Comparison of ENCODE assay signal across 35 cellular contexts in the genomic region with DNA sequence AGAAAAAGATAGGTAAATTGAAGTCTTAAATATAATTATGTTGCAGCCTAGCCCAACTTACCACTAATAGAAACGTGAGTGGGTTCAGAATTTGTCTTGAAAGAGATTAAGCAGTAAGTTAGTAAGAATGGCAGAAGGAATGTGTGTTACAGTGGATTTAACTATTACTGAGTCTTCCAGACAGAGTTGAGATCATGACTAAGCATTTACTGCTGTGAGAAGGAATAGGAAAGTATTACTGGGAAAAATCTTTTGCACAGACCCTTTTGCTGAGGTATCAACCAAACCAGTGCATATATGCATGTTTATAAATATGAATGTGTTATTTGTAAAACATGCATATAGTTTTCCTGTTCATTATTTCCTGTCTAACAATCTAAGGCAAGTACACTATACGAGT.
DNase-seq lines count a peak whose midpoint lies in the region; ATAC-seq and TF ChIP-seq lines count a peak whose summit lies in the region.
"Had no signal": no experiment of that assay in that cellular context is flagged by ENCODE, and none has a peak within 500 bp of the region (broad histone marks: within the 10 kb centered on the region; RNA-seq: fewer than 3 reads in every experiment).

No MANE protein-coding gene starts in this region.

- H3K9me3 Mint-ChIP-seq in activated T-helper 1 cell treated with anti-CD3 and anti-CD28 coated beads, Interleukin-12 subunit alpha, Interleukin-12 subunit beta, Interleukin-2, Interleukin-4 antibody, amounts not matched to agents 30 ng/mL and 10 ng/mL and 1 ng/mL, durations not matched to agents 14 hours and 24 hours and 36 hours = peaks cover 5% of the 10 kb centered on the region
- peaks cover 3% of the 10 kb centered on the region for H3K9me3 Mint-ChIP-seq in activated naive CD8-positive, alpha-beta T cell treated with anti-CD3 and anti-CD28 coated beads for 36 hours
- H3K9me3 Mint-ChIP-seq: activated CD4-positive, alpha-beta T cell treated with anti-CD3 and anti-CD28 coated beads, Interleukin-2, amount 10 ng/mL, durations not matched to agents 7 days and 5 days had no signal

- 56% methylated on average over 2 of the region's 2 CpGs for WGBS in hepatocyte (ENCODE audit: low lambda C conversion rate, missing lambda C conversion rate)

- H3K9me2 ChIP-seq in hepatocyte (replicated peaks; ENCODE audit: insufficient read depth) = no peaks in the 10 kb centered on the region

- no peaks in the 10 kb centered on the region for H3K27me3 ChIP-seq in hepatocyte
- H3K27me3 ChIP-seq: BLaER1, pancreas had no signal

- H3K79me2 ChIP-seq in hepatocyte = no peaks in the 10 kb centered on the region

- no peak for ATAC-seq in sciatic nerve
- ATAC-seq: activated CD8-positive, alpha-beta memory T cell treated with anti-CD3 and anti-CD28 coated beads, Interleukin-2, amount 10 ng/mL, durations not matched to agents 7 days and 5 days; HCT116; Panc1; pancreas; right cardiac atrium; stimulated activated memory B cell treated with anti-CD40 and anti-IgM and Interleukin-4, amounts not matched to agents 10 μg/mL and 1 μg/mL and 100 μg/mL, for 72 hours; WTC11 had no signal

- TF ChIP-seq CTCF in AG10803 (conservative IDR thresholded peaks at IDR 0.05; ENCODE audit: low read length) = no peak
- TF ChIP-seq CTCF in hepatocyte (IDR thresholded peaks at IDR 0.05; ENCODE audit: poor library complexity) = no peak

- no peaks in the 10 kb centered on the region for H4K20me1 ChIP-seq in hepatocyte (ENCODE audit: insufficient read depth, poor library complexity, severe bottlenecking)
- H4K20me1 ChIP-seq: BLaER1 had no signal

- H3K36me3 Mint-ChIP-seq in activated T-helper 1 cell treated with anti-CD3 and anti-CD28 coated beads, Interleukin-12 subunit alpha, Interleukin-12 subunit beta, Interleukin-2, Interleukin-4 antibody, amounts not matched to agents 30 ng/mL and 10 ng/mL and 1 ng/mL, durations not matched to agents 14 hours and 24 hours and 36 hours (ENCODE audit: low read depth) = no peaks in the 10 kb centered on the region
- no peaks in the 10 kb centered on the region for H3K36me3 Mint-ChIP-seq in activated naive CD8-positive, alpha-beta T cell treated with anti-CD3 and anti-CD28 coated beads for 36 hours
- H3K36me3 Mint-ChIP-seq: activated CD8-positive, alpha-beta memory T cell treated with anti-CD3 and anti-CD28 coated beads, Interleukin-2, amount 10 ng/mL, durations not matched to agents 7 days and 5 days; stimulated activated memory B cell treated with anti-CD40 and anti-IgM and Interleukin-4, amounts not matched to agents 10 μg/mL and 1 μg/mL and 100 μg/mL, for 72 hours; type B pancreatic cell had no signal

- peak overlapping the region; percentile 61 for H3K27ac ChIP-seq in hepatocyte
- H3K27ac ChIP-seq: BLaER1, pancreas had no signal

- H2AFZ ChIP-seq in hepatocyte = no peak overlapping the region

- peak overlapping the region; percentile 28 for H3K4me2 ChIP-seq in hepatocyte
- H3K4me2 ChIP-seq: BLaER1 had no signal

- H3K9me3 ChIP-seq in hepatocyte (ENCODE audit: low read depth) = no peaks in the 10 kb centered on the region
- H3K9me3 ChIP-seq: BLaER1, pancreas had no signal

- peaks cover 2% of the 10 kb centered on the region for H3K27me3 Mint-ChIP-seq in activated T-helper 1 cell treated with anti-CD3 and anti-CD28 coated beads, Interleukin-12 subunit alpha, Interleukin-12 subunit beta, Interleukin-2, Interleukin-4 antibody, amounts not matched to agents 30 ng/mL and 10 ng/mL and 1 ng/mL, durations not matched to agents 14 hours and 24 hours and 36 hours (ENCODE audit: insufficient read depth)
- H3K27me3 Mint-ChIP-seq in activated naive CD8-positive, alpha-beta T cell treated with anti-CD3 and anti-CD28 coated beads for 36 hours = no peaks in the 10 kb centered on the region
- H3K27me3 Mint-ChIP-seq: stimulated activated memory B cell treated with anti-CD40 and anti-IgM and Interleukin-4, amounts not matched to agents 10 μg/mL and 1 μg/mL and 100 μg/mL, for 72 hours; type B pancreatic cell had no signal

- no peaks in the 10 kb centered on the region for H3K4me1 Mint-ChIP-seq in activated T-helper 1 cell treated with anti-CD3 and anti-CD28 coated beads, Interleukin-12 subunit alpha, Interleukin-12 subunit beta, Interleukin-2, Interleukin-4 antibody, amounts not matched to agents 30 ng/mL and 10 ng/mL and 1 ng/mL, durations not matched to agents 14 hours and 24 hours and 36 hours (ENCODE audit: low read depth)
- H3K4me1 Mint-ChIP-seq in activated naive CD8-positive, alpha-beta T cell treated with anti-CD3 and anti-CD28 coated beads for 36 hours = no peaks in the 10 kb centered on the region
- H3K4me1 Mint-ChIP-seq: activated CD4-positive, alpha-beta T cell treated with anti-CD3 and anti-CD28 coated beads, Interleukin-2, amount 10 ng/mL, durations not matched to agents 7 days and 5 days; activated CD8-positive, alpha-beta memory T cell treated with anti-CD3 and anti-CD28 coated beads, Interleukin-2, amount 10 ng/mL, durations not matched to agents 7 days and 5 days; stimulated activated memory B cell treated with anti-CD40 and anti-IgM and Interleukin-4, amounts not matched to agents 10 μg/mL and 1 μg/mL and 100 μg/mL, for 72 hours; WTC11 had no signal

- H3K4me1 ChIP-seq in hepatocyte (ENCODE audit: insufficient read depth) = peaks cover 10% of the 10 kb centered on the region
- H3K4me1 ChIP-seq: BLaER1 had no signal

- no peak overlapping the region for H3K27ac Mint-ChIP-seq in activated T-helper 1 cell treated with anti-CD3 and anti-CD28 coated beads, Interleukin-12 subunit alpha, Interleukin-12 subunit beta, Interleukin-2, Interleukin-4 antibody, amounts not matched to agents 30 ng/mL and 10 ng/mL and 1 ng/mL, durations not matched to agents 14 hours and 24 hours and 36 hours
- H3K27ac Mint-ChIP-seq in activated naive CD8-positive, alpha-beta T cell treated with anti-CD3 and anti-CD28 coated beads for 36 hours = no peak overlapping the region
- H3K27ac Mint-ChIP-seq: activated CD4-positive, alpha-beta T cell treated with anti-CD3 and anti-CD28 coated beads, Interleukin-2, amount 10 ng/mL, durations not matched to agents 7 days and 5 days; activated CD8-positive, alpha-beta memory T cell treated with anti-CD3 and anti-CD28 coated beads, Interleukin-2, amount 10 ng/mL, durations not matched to agents 7 days and 5 days; nephron progenitor cell; stimulated activated memory B cell treated with anti-CD40 and anti-IgM and Interleukin-4, amounts not matched to agents 10 μg/mL and 1 μg/mL and 100 μg/mL, for 72 hours; type B pancreatic cell; WTC11 had no signal

- DNase-seq in AG10803 (ENCODE audit: low read depth) = peak; percentile 29
- peak; percentile 11 for DNase-seq in M059J (ENCODE audit: low read depth)
- peak; percentile 31 for DNase-seq in astrocyte of the hippocampus (ENCODE audit: low read depth, low spot score)
- DNase-seq in hepatocyte (ENCODE audit: low spot score) = no peak
- DNase-seq in activated T-helper 1 cell treated with anti-CD3 and anti-CD28 coated beads, Interleukin-12 subunit alpha, Interleukin-12 subunit beta, Interleukin-2, Interleukin-4 antibody, amounts not matched to agents 30 ng/mL and 10 ng/mL and 1 ng/mL, durations not matched to agents 14 hours and 24 hours and 36 hours (ENCODE audit: low spot score) = no peak
- no peak for DNase-seq in ecto neural progenitor cell (ENCODE audit: low spot score)
- no peak for DNase-seq in sciatic nerve (ENCODE audit: low spot score)
- DNase-seq in activated naive CD8-positive, alpha-beta T cell treated with anti-CD3 and anti-CD28 coated beads for 36 hours = no peak
- DNase-seq: ACHN; activated CD4-positive, alpha-beta T cell treated with anti-CD3 and anti-CD28 coated beads, Interleukin-2, amount 10 ng/mL, durations not matched to agents 7 days and 5 days; activated CD8-positive, alpha-beta memory T cell treated with anti-CD3 and anti-CD28 coated beads, Interleukin-2, amount 10 ng/mL, durations not matched to agents 7 days and 5 days; activated naive CD4-positive, alpha-beta T cell; activated T-cell treated with anti-CD3 and anti-CD28 coated beads, Interleukin-2, amount 50 U/mL, for 48 hours; amniotic stem cell; DMS153; head of caudate nucleus; Karpas-422; NCI-H146; NCI-H524 treated with DMSO at 0.1 percent for 48 hours; nephron progenitor cell; NK-92 treated with Interleukin-12 subunit alpha and Interleukin-12 subunit beta, amount 100 ng/mL, for 24 hours; pancreas; right cardiac atrium; SHP77 treated with DMSO at 0.1 percent for 48 hours; stimulated activated CD4-positive, alpha-beta T cell treated with anti-CD3 and anti-CD28 coated beads, Interleukin-4, amount 100 ng/mL, for 4 hours; substantia nigra; SW 1271; T1000 had no signal

- no peak overlapping the region for H3K4me3 ChIP-seq in AG10803 (ENCODE audit: low read length)
- no peak overlapping the region for H3K4me3 ChIP-seq in hepatocyte
- H3K4me3 ChIP-seq: BLaER1, lung, pancreas had no signal

- H3K4me3 Mint-ChIP-seq in activated T-helper 1 cell treated with anti-CD3 and anti-CD28 coated beads, Interleukin-12 subunit alpha, Interleukin-12 subunit beta, Interleukin-2, Interleukin-4 antibody, amounts not matched to agents 30 ng/mL and 10 ng/mL and 1 ng/mL, durations not matched to agents 14 hours and 24 hours and 36 hours = no peak overlapping the region
- H3K4me3 Mint-ChIP-seq in activated naive CD8-positive, alpha-beta T cell treated with anti-CD3 and anti-CD28 coated beads for 36 hours = no peak overlapping the region
- H3K4me3 Mint-ChIP-seq: activated CD4-positive, alpha-beta T cell treated with anti-CD3 and anti-CD28 coated beads, Interleukin-2, amount 10 ng/mL, durations not matched to agents 7 days and 5 days; activated CD8-positive, alpha-beta memory T cell treated with anti-CD3 and anti-CD28 coated beads, Interleukin-2, amount 10 ng/mL, durations not matched to agents 7 days and 5 days; nephron progenitor cell; stimulated activated memory B cell treated with anti-CD40 and anti-IgM and Interleukin-4, amounts not matched to agents 10 μg/mL and 1 μg/mL and 100 μg/mL, for 72 hours; type B pancreatic cell; WTC11 had no signal

- intact Hi-C loops in activated T-helper 1 cell treated with anti-CD3 and anti-CD28 coated beads, Interleukin-12 subunit alpha, Interleukin-12 subunit beta, Interleukin-2, Interleukin-4 antibody, amounts not matched to agents 30 ng/mL and 10 ng/mL and 1 ng/mL, durations not matched to agents 14 hours and 24 hours and 36 hours (cut with micrococcal nuclease) = no loop called here
- intact Hi-C loops in sciatic nerve (cut with DNase I) = no loop called here

- no peaks in the 10 kb centered on the region for H3K36me3 ChIP-seq in hepatocyte (replicated peaks; ENCODE audit: insufficient read depth, low read depth)
- H3K36me3 ChIP-seq: BLaER1, pancreas had no signal

Comparison
In these comparisons a context has a peak if more than half of its experiments do, and no peak if none do; other contexts are left out.
1. DNase-seq: peak in AG10803 (single experiment), M059J (single experiment) and astrocyte of the hippocampus (single experiment); none in hepatocyte (single experiment), activated T-helper 1 cell treated with anti-CD3 and anti-CD28 coated beads, Interleukin-12 subunit alpha, Interleukin-12 subunit beta, Interleukin-2, Interleukin-4 antibody, amounts not matched to agents 30 ng/mL and 10 ng/mL and 1 ng/mL, durations not matched to agents 14 hours and 24 hours and 36 hours (single experiment), ecto neural progenitor cell (single experiment), sciatic nerve (single experiment) and activated naive CD8-positive, alpha-beta T cell treated with anti-CD3 and anti-CD28 coated beads for 36 hours (single experiment).